22 cellular contexts compared by ENCODE assay signal in genomic region chr10:67036808-67037207, GRCh38.
A peak's percentile ranks its signal among the peaks of the same experiment; 100 is the strongest.
DNase-seq lines count a peak whose midpoint lies in the region; FAIRE-seq and TF ChIP-seq lines count a peak whose summit lies in the region.
"Had no signal": no experiment of that assay in that cellular context is flagged by ENCODE, and none has a peak within 500 bp of the region (broad histone marks: within the 10 kb centered on the region; RNA-seq: fewer than 3 reads in every experiment).

No MANE protein-coding gene starts in this region.

- H3K36me3 ChIP-seq in Karpas-422 (ENCODE audit: insufficient read depth, low read length): no peaks in the 10 kb centered on the region
- H3K36me3 ChIP-seq: MG63 had no signal

- no peaks in the 10 kb centered on the region for H3K27me3 ChIP-seq in Karpas-422 (ENCODE audit: low read length)
- H3K27me3 ChIP-seq: MG63 had no signal

- H4K20me1 ChIP-seq in Karpas-422 (ENCODE audit: insufficient read depth, low read depth, low read length): no peaks in the 10 kb centered on the region

- no peak overlapping the region for H3K4me3 ChIP-seq in Karpas-422 (ENCODE audit: low read length)
- H3K4me3 ChIP-seq: MG63 had no signal

- H2AFZ ChIP-seq in Karpas-422 (ENCODE audit: low read length): no peak overlapping the region

- no peaks in the 10 kb centered on the region for H3K9me2 ChIP-seq in Karpas-422 (replicated peaks; ENCODE audit: insufficient read depth, low read length)

- no peaks in the 10 kb centered on the region for H3K79me2 ChIP-seq in Karpas-422 (ENCODE audit: low read length)

- no peak overlapping the region for H3K9ac ChIP-seq in Karpas-422 (ENCODE audit: low read length)

- no peak overlapping the region for H3K4me2 ChIP-seq in Karpas-422 (ENCODE audit: low read depth, low read length, poor library complexity, severe bottlenecking)

- DNase-seq in Karpas-422 (peak; percentile 45), NCI-H69 (lab: John Stamatoyannopoulos, UW) (peak; percentile 15), OCI-M1 (lab: John Stamatoyannopoulos, UW) (peak; percentile 12), erythroblast (lab: John Stamatoyannopoulos, UW) (no peak), NCI-H2029 (lab: John Stamatoyannopoulos, UW) (no peak), AG08395 (ENCODE audit: low spot score) (no peak), SK-N-DZ (ENCODE audit: low spot score) (no peak)
- DNase-seq: ACHN, AML-193, H7, HFFc6, IMR-90, MG63, NCI-H187, NCI-H226, NCI-H524, T-cell had no signal

- TF ChIP-seq POLR2A in erythroblast (IDR thresholded peaks at IDR 0.05; ENCODE audit: low read length): no peak

- no peak overlapping the region for H3K27ac ChIP-seq in Karpas-422 (ENCODE audit: low read length)
- H3K27ac ChIP-seq: C4-2B, HL-60 had no signal

- H3K9me3 ChIP-seq in Karpas-422 (ENCODE audit: low read length): no peaks in the 10 kb centered on the region
- H3K9me3 ChIP-seq: MG63 had no signal

- H3K4me1 ChIP-seq in Karpas-422 (ENCODE audit: low read length): no peaks in the 10 kb centered on the region

- peak; percentile 88 for FAIRE-seq in islet of Langerhans (lab: Jason Lieb, UNC)
- FAIRE-seq: G401.6, HTR-8/SVneo had no signal

Comparison
In these comparisons a context has a peak if more than half of its experiments do, and no peak if none do; other contexts are left out.
1. DNase-seq: peak in Karpas-422 (single experiment), NCI-H69 (single experiment) and OCI-M1 (single experiment); none in erythroblast (0 of 2), NCI-H2029 (single experiment), AG08395 (single experiment) and SK-N-DZ (single experiment).